ENCODE assay signal across 9 cellular contexts in the genomic region with DNA sequence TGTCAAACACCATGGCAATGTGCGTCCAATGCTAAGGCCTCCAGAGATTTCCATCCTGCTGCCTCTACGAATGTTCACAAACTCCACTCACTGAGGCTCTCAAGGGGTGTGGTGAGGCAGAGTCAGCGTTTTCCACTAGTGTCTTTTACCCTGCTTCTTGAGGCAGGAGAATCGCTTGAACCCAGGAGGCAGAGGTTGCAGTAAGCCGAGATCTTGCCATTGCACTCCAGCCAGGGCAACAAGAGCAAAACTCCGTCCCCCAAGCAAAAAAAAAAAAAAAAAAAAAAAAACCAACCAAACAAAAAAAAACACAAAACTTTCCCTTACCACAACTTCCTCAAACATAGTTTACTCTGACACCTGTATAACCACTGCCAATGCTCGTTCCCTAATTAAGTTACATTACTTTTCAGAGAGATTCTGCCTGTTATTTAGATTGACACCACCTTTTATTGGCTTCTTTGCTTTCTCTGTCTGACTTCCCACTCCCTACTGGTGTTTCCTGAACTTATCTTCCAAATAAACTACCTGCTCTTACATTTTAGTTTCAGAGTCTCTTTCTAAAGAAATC.
DNase-seq lines count a peak whose midpoint lies in the region; ATAC-seq and TF ChIP-seq lines count a peak whose summit lies in the region.
"Had no signal": no experiment of that assay in that cellular context is flagged by ENCODE, and none has a peak within 500 bp of the region (broad histone marks: within the 10 kb centered on the region; RNA-seq: fewer than 3 reads in every experiment).

No MANE protein-coding gene starts in this region.

- intact Hi-C loops in right cardiac atrium (cut with DNase I) = no loop called here

- no peak overlapping the region for H3K27ac ChIP-seq in right cardiac atrium (ENCODE audit: low read length)
- H3K27ac ChIP-seq: colonic mucosa had no signal

- WGBS in right cardiac atrium = 73% methylated on average over 7 of the region's 7 CpGs

- no peaks in the 10 kb centered on the region for H3K9me3 ChIP-seq in right cardiac atrium (ENCODE audit: control insufficient read depth, low read length)
- H3K9me3 ChIP-seq: colonic mucosa had no signal

- no peak for TF ChIP-seq CTCF in GM12875 (IDR thresholded peaks at IDR 0.05; ENCODE audit: borderline replicate concordance, insufficient read depth, low read depth, low read length)
- no peak for TF ChIP-seq CTCF in GM20000 (IDR thresholded peaks at IDR 0.05; ENCODE audit: extremely low read depth, missing control alignments)

- no peak for ATAC-seq in right cardiac atrium
- ATAC-seq in left lobe of liver = no peak

- peaks cover 2% of the 10 kb centered on the region for H3K4me1 ChIP-seq in right cardiac atrium (ENCODE audit: control insufficient read depth, insufficient read depth, low read length)
- H3K4me1 ChIP-seq: colonic mucosa had no signal

- DNase-seq in GM20000 (ENCODE audit: low spot score) (peak; percentile 48), germinal center (ENCODE audit: low spot score) (peak; percentile 74), cortex of kidney (lab: John Stamatoyannopoulos, UW) (no peak), SK-N-DZ (ENCODE audit: low spot score) (no peak), right cardiac atrium (no peak), left lobe of liver (ENCODE audit: low spot score) (no peak)
- peak; percentile 80 for DNase-seq in Jurkat, Clone E6-1 (ENCODE audit: low read depth, low spot score)

- H3K27me3 ChIP-seq in right cardiac atrium (ENCODE audit: control insufficient read depth, insufficient read depth) = no peaks in the 10 kb centered on the region
- H3K27me3 ChIP-seq: colonic mucosa had no signal

- H3K4me3 ChIP-seq in GM12875 (ENCODE audit: low read depth, low read length) (peak overlapping the region; percentile 18), right cardiac atrium (ENCODE audit: low read length) (no peak overlapping the region)
- H3K4me3 ChIP-seq in Jurkat, Clone E6-1 (ENCODE audit: low read length) = peak overlapping the region; percentile 40
- H3K4me3 ChIP-seq: colonic mucosa had no signal

Comparison
In these comparisons a context has a peak if more than half of its experiments do, and no peak if none do; other contexts are left out.
1. DNase-seq: peak in GM20000 (single experiment), Jurkat, Clone E6-1 (single experiment) and germinal center (single experiment); none in cortex of kidney (single experiment), SK-N-DZ (single experiment), right cardiac atrium (0 of 3) and left lobe of liver (single experiment).